Comparison of ENCODE assay signal across 9 cellular contexts in genomic region chr5:137142371-137143243, GRCh38.
DNase-seq lines count a peak whose midpoint lies in the region; ATAC-seq, FAIRE-seq and TF ChIP-seq lines count a peak whose summit lies in the region.
"Had no signal": no experiment of that assay in that cellular context is flagged by ENCODE, and none has a peak within 500 bp of the region (broad histone marks: within the 10 kb centered on the region; RNA-seq: fewer than 3 reads in every experiment).

No MANE protein-coding gene starts in this region.

- H4K20me1 ChIP-seq in astrocyte (ENCODE audit: insufficient read depth, low read length) = peaks cover under 1% of the 10 kb centered on the region

- H3K79me2 ChIP-seq in astrocyte (ENCODE audit: insufficient read depth, low read length) = peaks cover 5% of the 10 kb centered on the region

- no peaks in the 10 kb centered on the region for H3K36me3 Mint-ChIP-seq in astrocyte (ENCODE audit: low read depth, unreplicated experiment)
- H3K36me3 Mint-ChIP-seq in activated CD4-positive, alpha-beta T cell treated with anti-CD3 and anti-CD28 coated beads, Interleukin-2, amount 10 ng/mL, durations not matched to agents 24 days and 14 days (ENCODE audit: low read depth) = no peaks in the 10 kb centered on the region
- no peaks in the 10 kb centered on the region for H3K36me3 Mint-ChIP-seq in Caco-2 (ENCODE audit: insufficient read depth, unreplicated experiment)
- H3K36me3 Mint-ChIP-seq: IgD-negative memory B cell had no signal

- DNase-seq in astrocyte (ENCODE audit: low read depth) (peak; percentile 100), non-pigmented ciliary epithelial cell (ENCODE audit: low read depth) (peak; percentile 82), Caco-2 (no peak)
- no peak for DNase-seq in activated CD4-positive, alpha-beta T cell treated with anti-CD3 and anti-CD28 coated beads, Interleukin-2, amount 10 ng/mL, durations not matched to agents 24 days and 14 days
- no peak for DNase-seq in stimulated activated CD4-positive, alpha-beta T cell treated with anti-CD3 and anti-CD28 coated beads, Interleukin-2, amount 100 ng/mL, for 48 hours
- no peak for DNase-seq in activated CD8-positive, alpha-beta memory T cell treated with anti-CD3 and anti-CD28 coated beads, Interleukin-2, amount 50 U/mL, for 48 hours

- POLR2A ChIA-PET in Caco-2 (lab: Charles Lee) = no interaction called here

- H3K4me3 Mint-ChIP-seq in astrocyte (ENCODE audit: unreplicated experiment) (no peak overlapping the region), Caco-2 (ENCODE audit: unreplicated experiment) (no peak overlapping the region)
- H3K4me3 Mint-ChIP-seq in activated CD4-positive, alpha-beta T cell treated with anti-CD3 and anti-CD28 coated beads, Interleukin-2, amount 10 ng/mL, durations not matched to agents 24 days and 14 days = no peak overlapping the region
- H3K4me3 Mint-ChIP-seq: IgD-negative memory B cell had no signal

- H3K27me3 Mint-ChIP-seq in astrocyte (ENCODE audit: low read depth, unreplicated experiment) = no peaks in the 10 kb centered on the region
- H3K27me3 Mint-ChIP-seq in activated CD4-positive, alpha-beta T cell treated with anti-CD3 and anti-CD28 coated beads, Interleukin-2, amount 10 ng/mL, durations not matched to agents 24 days and 14 days = no peaks in the 10 kb centered on the region
- H3K27me3 Mint-ChIP-seq in Caco-2 (ENCODE audit: insufficient read depth, unreplicated experiment) = peaks cover 19% of the 10 kb centered on the region
- H3K27me3 Mint-ChIP-seq: IgD-negative memory B cell had no signal

- no peak overlapping the region for H2AFZ ChIP-seq in astrocyte (ENCODE audit: low read depth, low read length)

- ATAC-seq in GM18868 (IDR thresholded peaks at IDR 0.05; ENCODE audit: unreplicated experiment) (peak; percentile 41), HG03060 (IDR thresholded peaks at IDR 0.05; ENCODE audit: low read depth, unreplicated experiment) (peak; percentile 74)

- H3K36me3 ChIP-seq in astrocyte (ENCODE audit: insufficient read depth, low read length) = no peaks in the 10 kb centered on the region
- no peaks in the 10 kb centered on the region for H3K36me3 ChIP-seq in Caco-2 (ENCODE audit: control insufficient read depth, insufficient read depth, low read length)

- H3K27me3 ChIP-seq in astrocyte (ENCODE audit: insufficient read depth, low read length) (no peaks in the 10 kb centered on the region), Caco-2 (replicated peaks; ENCODE audit: control insufficient read depth, insufficient read depth, low read length) (peaks cover 2% of the 10 kb centered on the region; the same call in 1 of the 2 replicates)

- peak overlapping the region; percentile 79 for H3K4me2 ChIP-seq in astrocyte (ENCODE audit: low read length)

- H3K9me3 Mint-ChIP-seq in astrocyte (ENCODE audit: unreplicated experiment) (no peaks in the 10 kb centered on the region), Caco-2 (ENCODE audit: unreplicated experiment) (no peaks in the 10 kb centered on the region)
- no peaks in the 10 kb centered on the region for H3K9me3 Mint-ChIP-seq in activated CD4-positive, alpha-beta T cell treated with anti-CD3 and anti-CD28 coated beads, Interleukin-2, amount 10 ng/mL, durations not matched to agents 24 days and 14 days
- H3K9me3 Mint-ChIP-seq: IgD-negative memory B cell had no signal

- no peaks in the 10 kb centered on the region for H3K9me3 ChIP-seq in astrocyte (ENCODE audit: insufficient read depth, low read depth, low read length)
- H3K9me3 ChIP-seq in Caco-2 = no peaks in the 10 kb centered on the region

- H3K4me1 ChIP-seq in astrocyte (ENCODE audit: insufficient read depth, low read length) = peaks cover 60% of the 10 kb centered on the region
- no peaks in the 10 kb centered on the region for H3K4me1 ChIP-seq in Caco-2

- peak overlapping the region; percentile 11 for H3K4me3 ChIP-seq in astrocyte (ENCODE audit: insufficient read depth, low read depth, low read length)
- H3K4me3 ChIP-seq in Caco-2 (ENCODE audit: low read depth, low read length) = no peak overlapping the region

- CTCF ChIA-PET in Caco-2 (lab: Charles Lee) = no interaction called here

- intact Hi-C loops in activated CD4-positive, alpha-beta T cell treated with anti-CD3 and anti-CD28 coated beads, Interleukin-2, amount 10 ng/mL, durations not matched to agents 24 days and 14 days (cut with micrococcal nuclease) = no loop called here
- intact Hi-C loops in Caco-2 (cut with micrococcal nuclease; ENCODE audit: unreplicated experiment) = no loop called here

- H3K27ac Mint-ChIP-seq in astrocyte (ENCODE audit: unreplicated experiment) (peak overlapping the region; percentile 70), Caco-2 (ENCODE audit: unreplicated experiment) (no peak overlapping the region)
- no peak overlapping the region for H3K27ac Mint-ChIP-seq in activated CD4-positive, alpha-beta T cell treated with anti-CD3 and anti-CD28 coated beads, Interleukin-2, amount 10 ng/mL, durations not matched to agents 24 days and 14 days
- H3K27ac Mint-ChIP-seq: IgD-negative memory B cell had no signal

- FAIRE-seq in astrocyte (lab: Jason Lieb, UNC) = peak; percentile 88

- H3K4me1 Mint-ChIP-seq in astrocyte (ENCODE audit: low read depth, unreplicated experiment) = peaks cover 29% of the 10 kb centered on the region
- no peaks in the 10 kb centered on the region for H3K4me1 Mint-ChIP-seq in activated CD4-positive, alpha-beta T cell treated with anti-CD3 and anti-CD28 coated beads, Interleukin-2, amount 10 ng/mL, durations not matched to agents 24 days and 14 days
- H3K4me1 Mint-ChIP-seq in Caco-2 (ENCODE audit: low read depth, unreplicated experiment) = no peaks in the 10 kb centered on the region

- TF ChIP-seq CTCF in astrocyte (IDR thresholded peaks at IDR 0.05; ENCODE audit: insufficient read depth, low read depth, low read length) = no peak
- no peak for TF ChIP-seq CTCF in Caco-2 (IDR thresholded peaks at IDR 0.05; ENCODE audit: insufficient read depth in 1 of 2, low read depth in 1 of 2, low read length in 1 of 2, severe bottlenecking in 1 of 2, unreplicated experiment in 1 of 2)

- H3K9ac ChIP-seq in astrocyte (ENCODE audit: low read length) = peak overlapping the region; percentile 80

- H3K27ac ChIP-seq in astrocyte (ENCODE audit: low read depth, low read length) = peak overlapping the region; percentile 96

- BruUV-seq in Caco-2 (replicated peaks; lab: Mats Ljungman, UMichigan) = no TSS peak

Comparison
In these comparisons a context has a peak if more than half of its experiments do, and no peak if none do; other contexts are left out.
1. DNase-seq: peak in astrocyte (single experiment) and non-pigmented ciliary epithelial cell (single experiment); none in activated CD4-positive, alpha-beta T cell treated with anti-CD3 and anti-CD28 coated beads, Interleukin-2, amount 10 ng/mL, durations not matched to agents 24 days and 14 days (single experiment), stimulated activated CD4-positive, alpha-beta T cell treated with anti-CD3 and anti-CD28 coated beads, Interleukin-2, amount 100 ng/mL, for 48 hours (0 of 2), Caco-2 (0 of 2) and activated CD8-positive, alpha-beta memory T cell treated with anti-CD3 and anti-CD28 coated beads, Interleukin-2, amount 50 U/mL, for 48 hours (single experiment).